Comparison of ENCODE assay signal across 19 cellular contexts in genomic region chr1:238619652-238620051, GRCh38.
"Had no signal": no experiment of that assay in that cellular context is flagged by ENCODE, and none has a peak within 500 bp of the region (broad histone marks: within the 10 kb centered on the region; RNA-seq: fewer than 3 reads in every experiment).

No MANE protein-coding gene starts in this region.

- H3K27ac ChIP-seq: colonic mucosa, esophagus muscularis mucosa, gastrocnemius medialis, heart right ventricle, left lung, lower lobe of right lung had no signal

- DNase-seq: colonic mucosa; cortex of kidney; effector CD8-positive, alpha-beta T cell; effector memory CD8-positive, alpha-beta T cell; endodermal cell; foreskin melanocyte; gastrocnemius medialis; glutamatergic neuron; head of caudate nucleus; heart right ventricle; hippocampal formation; left cardiac atrium; left lung; left ventricle myocardium superior; lower lobe of right lung; mesenchymal stem cell; mucosa of descending colon; naive B cell had no signal

- H3K36me3 ChIP-seq: colonic mucosa, esophagus muscularis mucosa, gastrocnemius medialis, heart right ventricle, left lung, lower lobe of right lung had no signal

- H3K4me3 ChIP-seq: colonic mucosa, esophagus muscularis mucosa, gastrocnemius medialis, heart right ventricle, left lung, lower lobe of right lung, mucosa of descending colon had no signal

- ATAC-seq: effector memory CD8-positive, alpha-beta T cell; gastrocnemius medialis; heart right ventricle; left cardiac atrium; left ventricle myocardium superior; lower lobe of right lung; mucosa of descending colon had no signal

- H3K4me1 ChIP-seq: colonic mucosa, esophagus muscularis mucosa, gastrocnemius medialis, heart right ventricle, left lung, lower lobe of right lung had no signal

- H3K27me3 ChIP-seq: colonic mucosa, esophagus muscularis mucosa, gastrocnemius medialis, heart right ventricle, left lung had no signal

- H3K9me3 ChIP-seq: colonic mucosa, esophagus muscularis mucosa, gastrocnemius medialis, left lung, lower lobe of right lung, mucosa of descending colon had no signal
